In genomic region chr4:141220655-141221605, GRCh38 we compare ENCODE assay signal across 8 cellular contexts. TPM values are rescaled to one million over a fixed set of nuclear protein-coding genes. Genes with fewer than 3 reads are reported as not detected.
DNase-seq lines count a peak whose midpoint lies in the region; ATAC-seq, FAIRE-seq and TF ChIP-seq lines count a peak whose summit lies in the region.

Gene ZNF330, plus strand, starts transcription at chr4:141220895. Its CDS starts 1,477 bp downstream, at chr4:141222372.

- peak; percentile 99 for FAIRE-seq in HTR-8/SVneo (lab: Jason Lieb, UNC)

- intact Hi-C loops in mucosa of descending colon (cut with DNase I, micrococcal nuclease): no loop called here

- ATAC-seq in GM21367 (IDR thresholded peaks at IDR 0.05; ENCODE audit: unreplicated experiment) (peak; percentile 87), mucosa of descending colon (peak; percentile 100)

- H3K36me3 ChIP-seq in mucosa of descending colon (ENCODE audit: low read depth): no peaks in the 10 kb centered on the region

- TF ChIP-seq CTCF in mucosa of descending colon (IDR thresholded peaks at IDR 0.05): no peak

- peak within 1 kb of the TSS; percentile 97 for H3K4me3 ChIP-seq in mucosa of descending colon

- H3K9me3 ChIP-seq in mucosa of descending colon: no peaks in the 10 kb centered on the region

- peaks cover 3% of the 10 kb centered on the region for H3K4me1 ChIP-seq in mucosa of descending colon (ENCODE audit: low read depth)

- peak; percentile 50 for DNase-seq in DMS 273 treated with DMSO at 0.1 percent for 48 hours (lab: John Stamatoyannopoulos, UW)
- DNase-seq in HTR-8/SVneo (ENCODE audit: insufficient read length, low spot score): peak; percentile 81
- peak; percentile 93 for DNase-seq in OCI-M1 (lab: John Stamatoyannopoulos, UW)
- peak; percentile 85 for DNase-seq in activated T-cell treated with anti-CD3 and anti-CD28 coated beads for 48 hours (ENCODE audit: low read depth)
- DNase-seq in epithelial cell of prostate (ENCODE audit: low read depth, low spot score): peak; percentile 46
- DNase-seq in mucosa of descending colon: peak; percentile 90 to 97 (median 96)
- DNase-seq in stimulated activated CD8-positive, alpha-beta memory T cell treated with anti-CD3 and anti-CD28 coated beads, Interleukin-4, amount 100 ng/mL, for 24 hours (ENCODE audit: low read depth): peak; percentile 81

- peak within 1 kb of the TSS; percentile 72 for H3K27ac ChIP-seq in epithelial cell of prostate

RNA-seq across cellular contexts. Expression of gene ZNF330, which starts in this region (rescaled TPM):
- total RNA-seq in mucosa of descending colon: 10 to 100 TPM; 24.8 to 39.5 (median 24.9) TPM

Comparison
In these comparisons a context has a peak if more than half of its experiments do, and no peak if none do; other contexts are left out.
1. Peak in every context shown above with its lines: DNase-seq, ATAC-seq, H3K4me3 ChIP-seq and H3K27ac ChIP-seq.
2. DNase-seq: peak in every context shown above with its lines; median percentile 96 in mucosa of descending colon; 93 in OCI-M1; 85 in activated T-cell treated with anti-CD3 and anti-CD28 coated beads for 48 hours; 81 in HTR-8/SVneo; 81 in stimulated activated CD8-positive, alpha-beta memory T cell treated with anti-CD3 and anti-CD28 coated beads, Interleukin-4, amount 100 ng/mL, for 24 hours; 50 in DMS 273 treated with DMSO at 0.1 percent for 48 hours; 46 in epithelial cell of prostate.